Comparison of ENCODE assay signal across 8 cellular contexts in genomic region chr2:206158563-206159345, GRCh38. TPM values are rescaled to one million over a fixed set of nuclear protein-coding genes. Genes with fewer than 3 reads are reported as not detected.
A peak's percentile ranks its signal among the peaks of the same experiment; 100 is the strongest.
DNase-seq lines count a peak whose midpoint lies in the region; ATAC-seq, FAIRE-seq and TF ChIP-seq lines count a peak whose summit lies in the region.

No MANE protein-coding gene starts in this region.

- H3K4me3 ChIP-seq in duodenal mucosa (ENCODE audit: low read depth in 1 of 2, low read length in 2 of 2) = peak overlapping the region; percentile 93 to 98

- H3K4me1 Mint-ChIP-seq in mesothelial cell of epicardium = peaks cover 24% of the 10 kb centered on the region

- H3K27ac Mint-ChIP-seq in mesothelial cell of epicardium = peak overlapping the region; percentile 100

- H3K27me3 Mint-ChIP-seq in mesothelial cell of epicardium (ENCODE audit: low read depth) = no peaks in the 10 kb centered on the region

- H3K9me3 Mint-ChIP-seq in mesothelial cell of epicardium = no peaks in the 10 kb centered on the region

- H3K27ac ChIP-seq in duodenal mucosa (ENCODE audit: low read depth, low read length) = peak overlapping the region; percentile 68

- H3K4me3 Mint-ChIP-seq in mesothelial cell of epicardium = peak overlapping the region; percentile 99

- peaks cover 20 to 23% of the 10 kb centered on the region in 2 donors for H3K4me1 ChIP-seq in duodenal mucosa (ENCODE audit: control insufficient read depth in 1 of 2, insufficient read depth in 2 of 2, low read length in 2 of 2)

- no peak for TF ChIP-seq CTCF in mesothelial cell of epicardium (IDR thresholded peaks at IDR 0.05; ENCODE audit: unreplicated experiment)

- peak; percentile 12 for ATAC-seq in HG02610 (IDR thresholded peaks at IDR 0.05; ENCODE audit: unreplicated experiment)

- DNase-seq in NCI-H526 (lab: John Stamatoyannopoulos, UW) = peak; percentile 10 to 52
- no peak for DNase-seq in NCI-H526 treated with DMSO at 0.1 percent for 48 hours (lab: John Stamatoyannopoulos, UW)
- peak; percentile 61 for DNase-seq in NCI-H748 (lab: John Stamatoyannopoulos, UW; ENCODE audit: unreplicated experiment)
- no peak for DNase-seq in mesothelial cell of epicardium (ENCODE audit: low spot score in 2 of 2, unreplicated experiment in 2 of 2)
- DNase-seq in urothelium cell line (ENCODE audit: low spot score) = peak; percentile 23
- no peak for DNase-seq in stimulated activated naive CD4-positive, alpha-beta T cell (lab: John Stamatoyannopoulos, UW)

- no peaks in the 10 kb centered on the region for H3K9me3 ChIP-seq in duodenal mucosa (ENCODE audit: control insufficient read depth in 1 of 2, low read length in 2 of 2)

- H3K9ac ChIP-seq in duodenal mucosa (ENCODE audit: low read depth in 1 of 2, low read length in 2 of 2) = peak overlapping the region; percentile 87 to 98

- no peaks in the 10 kb centered on the region for H3K27me3 ChIP-seq in duodenal mucosa (ENCODE audit: control insufficient read depth in 1 of 2, insufficient read depth in 2 of 2, low read length in 2 of 2)

- no peak for FAIRE-seq in urothelium cell line (lab: Jason Lieb, UNC)

- peaks cover 22% of the 10 kb centered on the region for H3K36me3 Mint-ChIP-seq in mesothelial cell of epicardium

- H3K36me3 ChIP-seq in duodenal mucosa (ENCODE audit: control insufficient read depth in 1 of 2, insufficient read depth in 2 of 2, low read length in 2 of 2) = peaks cover 16 to 31% of the 10 kb centered on the region in 2 donors

RNA-seq across cellular contexts. Expression of gene NDUFS1, which starts 0.5 kb away (rescaled TPM):
- 59.6 to 62.5 TPM (median 61.5 TPM) in 3 replicates for total RNA-seq in mesothelial cell of epicardium

RNA-seq across cellular contexts. Expression of gene EEF1B2, which starts 0.9 kb away (rescaled TPM):
- total RNA-seq in mesothelial cell of epicardium = 483 to 501 TPM (median 491 TPM) in 3 replicates

Comparison
In these comparisons a context has a peak if more than half of its experiments do, and no peak if none do; other contexts are left out.
1. DNase-seq: peak in NCI-H526 (2 of 2), NCI-H748 (single experiment) and urothelium cell line (single experiment); none in NCI-H526 treated with DMSO at 0.1 percent for 48 hours (single experiment), mesothelial cell of epicardium (0 of 2) and stimulated activated naive CD4-positive, alpha-beta T cell (0 of 6).